ENCODE assay signal across 18 cellular contexts in genomic region chr13:74258951-74259350, GRCh38.
DNase-seq lines count a peak whose midpoint lies in the region; ATAC-seq and TF ChIP-seq lines count a peak whose summit lies in the region.
"Had no signal": no experiment of that assay in that cellular context is flagged by ENCODE, and none has a peak within 500 bp of the region (broad histone marks: within the 10 kb centered on the region; RNA-seq: fewer than 3 reads in every experiment).

No MANE protein-coding gene starts in this region.

- H3K4me1 Mint-ChIP-seq in CD4-positive, alpha-beta T cell (ENCODE audit: low read depth): peaks cover 58% of the 10 kb centered on the region
- peaks cover 4% of the 10 kb centered on the region; the same call in 2 of the 3 replicates for H3K4me1 Mint-ChIP-seq in GM23338

- peaks cover 6% of the 10 kb centered on the region for H3K9me3 ChIP-seq in CD4-positive, alpha-beta T cell (ENCODE audit: control insufficient read depth, low read length)
- H3K9me3 ChIP-seq: SJSA1 had no signal

- no peaks in the 10 kb centered on the region for H3K9me2 ChIP-seq in GM23338 (ENCODE audit: insufficient read depth)

- no peak for DNase-seq in CD4-positive, alpha-beta T cell
- DNase-seq in G401 (ENCODE audit: low spot score) (peak; percentile 71), NCI-H524 treated with DMSO at 0.1 percent for 48 hours (lab: John Stamatoyannopoulos, UW) (peak; percentile 81), cerebellar cortex (ENCODE audit: low spot score) (peak; percentile 64), DMS153 (lab: John Stamatoyannopoulos, UW) (no peak), GM23338 (ENCODE audit: low spot score) (no peak), kidney glomerular epithelial cell (lab: John Stamatoyannopoulos, UW) (no peak)
- DNase-seq: GF-D8, HFFc6, NCI-H1092, NCI-H146, NCI-H226, PC-9 had no signal

- H3F3A ChIP-seq in GM23338 (replicated peaks; ENCODE audit: low read depth): no peaks in the 10 kb centered on the region

- peaks cover 3% of the 10 kb centered on the region for H3K9me3 Mint-ChIP-seq in CD4-positive, alpha-beta T cell
- H3K9me3 Mint-ChIP-seq in GM23338: peaks cover 4% of the 10 kb centered on the region; the same call in 2 of the 3 replicates

- no peak for ATAC-seq in CD4-positive, alpha-beta T cell (ENCODE audit: poor library complexity)
- no peak for ATAC-seq in GM23338
- ATAC-seq in HG02885 (IDR thresholded peaks at IDR 0.05; ENCODE audit: poor library complexity, unreplicated experiment): no peak
- ATAC-seq: A549, HepG2 had no signal

- H4K20me1 ChIP-seq in GM23338 (replicated peaks; ENCODE audit: insufficient read depth): no peaks in the 10 kb centered on the region

- H3K4me1 ChIP-seq in GM23338 (ENCODE audit: insufficient read depth): no peaks in the 10 kb centered on the region
- H3K4me1 ChIP-seq: A549, SJSA1 had no signal

- peaks cover 31% of the 10 kb centered on the region for H3K36me3 Mint-ChIP-seq in CD4-positive, alpha-beta T cell (ENCODE audit: low read depth)
- H3K36me3 Mint-ChIP-seq in GM23338 (ENCODE audit: low read depth): peaks cover 4% of the 10 kb centered on the region; the same call in 2 of the 3 replicates

- no peak overlapping the region for H3K4me3 Mint-ChIP-seq in CD4-positive, alpha-beta T cell
- H3K4me3 Mint-ChIP-seq in GM23338: no peak overlapping the region
- H3K4me3 Mint-ChIP-seq: HFFc6 had no signal

- no peaks in the 10 kb centered on the region for H3K79me2 ChIP-seq in GM23338 (replicated peaks; ENCODE audit: insufficient read depth)

- TF ChIP-seq CTCF in CD4-positive, alpha-beta T cell (IDR thresholded peaks at IDR 0.05): no peak
- TF ChIP-seq CTCF in GM23338 (conservative IDR thresholded peaks at IDR 0.05; ENCODE audit: low read depth in 2 of 2): no peak

- H2AFZ ChIP-seq in GM23338: no peak overlapping the region
- H2AFZ ChIP-seq: PC-9 had no signal

- intact Hi-C loops in CD4-positive, alpha-beta T cell (cut with DNase I, micrococcal nuclease): no loop called here

- H3K36me3 ChIP-seq in GM23338 (ENCODE audit: insufficient read depth): no peaks in the 10 kb centered on the region
- H3K36me3 ChIP-seq: SJSA1 had no signal

- H3K27ac Mint-ChIP-seq in CD4-positive, alpha-beta T cell: peak overlapping the region; percentile 66
- no peak overlapping the region for H3K27ac Mint-ChIP-seq in GM23338

- CTCF ChIA-PET in CD4-positive, alpha-beta T cell (lab: Charles Lee): interaction anchor here (1.2 kb wide), 2 partner anchors 8 to 29 kb away, joined by 3 read pairs; no protein-coding TSS in a partner anchor

- H3K4me2 ChIP-seq in GM23338: no peak overlapping the region
- H3K4me2 ChIP-seq: A549, KMS-11, PC-9 had no signal

- POLR2A ChIA-PET in CD4-positive, alpha-beta T cell (lab: Charles Lee): interaction anchor here (0.7 kb wide), 1 partner anchor 124 kb away, joined by 3 read pairs; no protein-coding TSS in a partner anchor

- no peak overlapping the region for H3K4me3 ChIP-seq in GM23338
- H3K4me3 ChIP-seq: A549, PC-9, SJSA1 had no signal

- H3K27ac ChIP-seq in CD4-positive, alpha-beta T cell (ENCODE audit: low read depth, low read length): no peak overlapping the region
- H3K27ac ChIP-seq in GM23338 (ENCODE audit: low read depth): no peak overlapping the region
- H3K27ac ChIP-seq: A549, KMS-11, PC-9, SJSA1 had no signal

- no peaks in the 10 kb centered on the region for H3K27me3 Mint-ChIP-seq in CD4-positive, alpha-beta T cell
- H3K27me3 Mint-ChIP-seq in GM23338 (ENCODE audit: insufficient read depth, low read depth, poor library complexity): no peaks in the 10 kb centered on the region

- in situ Hi-C loops in G401 (cut with HindIII; ENCODE audit: low sequenced_read_pairs): no loop called here

- no peaks in the 10 kb centered on the region for H3K27me3 ChIP-seq in CD4-positive, alpha-beta T cell (ENCODE audit: control insufficient read depth, insufficient read depth, low read length)
- H3K27me3 ChIP-seq in GM23338 (ENCODE audit: insufficient read depth): no peaks in the 10 kb centered on the region
- H3K27me3 ChIP-seq: SJSA1 had no signal

TF ChIP-seq in GM23338, 12 proteins besides CTCF, POLR2A, EP300 and RAD21 (continues in another document):
- TF ChIP-seq ZNF114 (CRISPR knock-in tag; IDR thresholded peaks at IDR 0.05): no peak
- TF ChIP-seq STAT1 (IDR thresholded peaks at IDR 0.05; ENCODE audit: unreplicated experiment): no peak
- TF ChIP-seq ETS1 (IDR thresholded peaks at IDR 0.05): no peak
- no peak for TF ChIP-seq CREB1 (CRISPR knock-in tag; IDR thresholded peaks at IDR 0.05; ENCODE audit: low read depth)
- TF ChIP-seq EZH2phosphoT487 (IDR thresholded peaks at IDR 0.05; ENCODE audit: unreplicated experiment): no peak
- TF ChIP-seq REST (IDR thresholded peaks at IDR 0.05; ENCODE audit: unreplicated experiment): no peak
- TF ChIP-seq POLR2AphosphoS5 (IDR thresholded peaks at IDR 0.05; ENCODE audit: low read depth): no peak

Comparison
In these comparisons a context has a peak if more than half of its experiments do, and no peak if none do; other contexts are left out.
1. DNase-seq: peak in G401 (single experiment), NCI-H524 treated with DMSO at 0.1 percent for 48 hours (single experiment) and cerebellar cortex (single experiment); none in CD4-positive, alpha-beta T cell (0 of 10), DMS153 (single experiment), GM23338 (single experiment) and kidney glomerular epithelial cell (single experiment).